8 cellular contexts compared by ENCODE assay signal in the genomic region with DNA sequence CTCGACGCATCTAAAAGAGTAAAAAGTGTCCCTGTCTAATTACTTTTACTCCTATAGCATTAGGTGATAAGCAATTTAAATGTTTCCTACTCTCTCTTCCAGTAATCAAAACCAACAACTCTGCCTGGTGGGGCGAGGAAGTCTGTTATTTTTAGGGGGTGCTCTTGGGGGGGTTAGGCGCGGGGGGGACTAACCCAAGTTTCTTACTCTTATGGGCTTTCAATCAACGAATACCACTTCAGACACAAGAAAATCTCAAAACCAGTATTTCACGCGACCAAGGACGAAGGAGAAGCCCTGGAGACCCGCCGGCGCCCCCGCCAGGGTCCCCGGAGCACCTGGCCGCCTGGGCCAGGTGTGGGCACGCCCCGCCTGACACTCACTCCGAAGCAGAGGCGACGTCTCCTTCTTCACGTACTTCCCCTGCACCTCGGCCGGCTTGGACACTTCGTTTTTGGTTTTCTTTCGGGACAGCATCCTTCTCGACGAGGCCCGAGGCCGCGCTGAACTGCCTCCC. TPM values are rescaled to one million over a fixed set of nuclear protein-coding genes. Genes with fewer than 3 reads are reported as not detected.
A peak's percentile ranks its signal among the peaks of the same experiment; 100 is the strongest.
DNase-seq lines count a peak whose midpoint lies in the region; ATAC-seq and TF ChIP-seq lines count a peak whose summit lies in the region.

No MANE protein-coding gene starts in this region.

- H3K27ac ChIP-seq in heart left ventricle (peak overlapping the region; percentile 89 to 98 (median 94)), body of pancreas (peak overlapping the region; percentile 89 to 99 (median 97)), liver (ENCODE audit: low read depth in 1 of 2, low read length in 2 of 2) (peak overlapping the region; percentile 78 to 89), thyroid gland (peak overlapping the region; percentile 96 to 97 (median 97))

- intact Hi-C loops in heart left ventricle (cut with DNase I) (no loop called here), Right ventricle myocardium inferior (cut with DNase I) (no loop called here), body of pancreas (cut with DNase I) (no loop called here), thyroid gland (cut with DNase I) (no loop called here)

- TF ChIP-seq POLR2A in heart left ventricle (IDR thresholded peaks at IDR 0.05) (no peak), body of pancreas (IDR thresholded peaks at IDR 0.05) (no peak), thyroid gland (IDR thresholded peaks at IDR 0.05) (no peak)

- no peak for TF ChIP-seq CTCF in heart left ventricle (IDR thresholded peaks at IDR 0.05)
- TF ChIP-seq CTCF in body of pancreas (IDR thresholded peaks at IDR 0.05) = no peak
- no peak for TF ChIP-seq CTCF in liver (IDR thresholded peaks at IDR 0.05; ENCODE audit: low read depth, low read length, missing input control)
- no peak for TF ChIP-seq CTCF in thyroid gland (IDR thresholded peaks at IDR 0.05)

- H3K9me3 ChIP-seq in heart left ventricle (no peaks in the 10 kb centered on the region), body of pancreas (no peaks in the 10 kb centered on the region), liver (ENCODE audit: control insufficient read depth in 4 of 4, low read length in 3 of 4) (no peaks in the 10 kb centered on the region), thyroid gland (no peaks in the 10 kb centered on the region)

- ATAC-seq in heart left ventricle = peak in 3 of 4 donors; percentile 11 to 41 (median 16)
- ATAC-seq in Right ventricle myocardium inferior = no peak
- peak; percentile 59 for ATAC-seq in HG02759 (IDR thresholded peaks at IDR 0.05; ENCODE audit: unreplicated experiment)
- ATAC-seq in body of pancreas = peak; percentile 62

- no peak for TF ChIP-seq RAD21 in liver (IDR thresholded peaks at IDR 0.05)

- peaks cover 0 to 44% (median 20%) of the 10 kb centered on the region in 12 donors for H3K4me1 ChIP-seq in heart left ventricle
- H3K4me1 ChIP-seq in body of pancreas = peaks cover 34% of the 10 kb centered on the region
- H3K4me1 ChIP-seq in liver (ENCODE audit: control insufficient read depth in 4 of 4, insufficient read depth in 4 of 4, low read length in 3 of 4) = peaks cover 0 to 10% (median 5%) of the 10 kb centered on the region in 4 donors
- H3K4me1 ChIP-seq in thyroid gland = peaks cover 13 to 23% of the 10 kb centered on the region in 2 donors

- H3K36me3 ChIP-seq in heart left ventricle = peaks cover 0 to 19% (median 12%) of the 10 kb centered on the region in 9 donors
- no peaks in the 10 kb centered on the region for H3K36me3 ChIP-seq in body of pancreas (replicated peaks in 1 of 2; ENCODE audit: insufficient read depth in 1 of 2, low read depth in 2 of 2)
- H3K36me3 ChIP-seq in liver (ENCODE audit: control insufficient read depth in 4 of 4, insufficient read depth in 3 of 4, low read depth in 1 of 4, low read length in 3 of 4) = peaks cover 0 to 3% (median 0%) of the 10 kb centered on the region in 4 donors
- peaks cover 0 to 3% of the 10 kb centered on the region in 2 donors for H3K36me3 ChIP-seq in thyroid gland

- WGBS in heart left ventricle, 4 donors = 0 to 1% (median 0%) methylated on average over 15 to 30 of the region's 30 CpGs
- WGBS in body of pancreas, 2 donors = 0 to 1% methylated on average over 22 to 30 of the region's 30 CpGs
- WGBS in liver = under 1% methylated on average over 30 of the region's 30 CpGs
- WGBS in thyroid gland, 2 donors = 1 to 2% methylated on average over 27 to 30 of the region's 30 CpGs

- DNase-seq in heart left ventricle = peak in 1 of 5 donors; percentile 37
- no peak for DNase-seq in Right ventricle myocardium inferior (ENCODE audit: missing footprints)
- peak; percentile 72 for DNase-seq in NCI-H748 (lab: John Stamatoyannopoulos, UW; ENCODE audit: unreplicated experiment)
- DNase-seq in body of pancreas = peak; percentile 57 to 68 (median 58)
- DNase-seq in thyroid gland = peak; percentile 63
- DNase-seq in inferior parietal cortex (ENCODE audit: extremely low spot score) = no peak

- H3K27me3 ChIP-seq in heart left ventricle (no peaks in the 10 kb centered on the region), body of pancreas (no peaks in the 10 kb centered on the region), liver (ENCODE audit: control insufficient read depth in 4 of 4, insufficient read depth in 4 of 4, low read length in 3 of 4) (no peaks in the 10 kb centered on the region), thyroid gland (no peaks in the 10 kb centered on the region)

- H3K9ac ChIP-seq in liver (ENCODE audit: low read depth in 1 of 2, low read length in 2 of 2) = peak overlapping the region; percentile 91

- peak overlapping the region; percentile 65 to 98 (median 92) for H3K4me3 ChIP-seq in heart left ventricle
- peak overlapping the region; percentile 21 to 57 for H3K4me3 ChIP-seq in body of pancreas
- H3K4me3 ChIP-seq in liver (ENCODE audit: low read depth in 1 of 3, low read length in 3 of 3) = peak overlapping the region; percentile 71 to 91 (median 90)
- peak overlapping the region; percentile 46 to 85 (median 85) for H3K4me3 ChIP-seq in thyroid gland (replicated peaks in 1 of 3)

TF ChIP-seq in liver, 16 proteins besides CTCF, POLR2A, EP300 and RAD21:
- no peak for TF ChIP-seq JUND (IDR thresholded peaks at IDR 0.05)
- TF ChIP-seq EGR1 (IDR thresholded peaks at IDR 0.05; ENCODE audit: low read depth in 2 of 2) = no peak
- no peak for TF ChIP-seq HNF4A (conservative IDR thresholded peaks at IDR 0.05)
- no peak for TF ChIP-seq FOXA2 (IDR thresholded peaks at IDR 0.05)
- TF ChIP-seq, protein P1, sequence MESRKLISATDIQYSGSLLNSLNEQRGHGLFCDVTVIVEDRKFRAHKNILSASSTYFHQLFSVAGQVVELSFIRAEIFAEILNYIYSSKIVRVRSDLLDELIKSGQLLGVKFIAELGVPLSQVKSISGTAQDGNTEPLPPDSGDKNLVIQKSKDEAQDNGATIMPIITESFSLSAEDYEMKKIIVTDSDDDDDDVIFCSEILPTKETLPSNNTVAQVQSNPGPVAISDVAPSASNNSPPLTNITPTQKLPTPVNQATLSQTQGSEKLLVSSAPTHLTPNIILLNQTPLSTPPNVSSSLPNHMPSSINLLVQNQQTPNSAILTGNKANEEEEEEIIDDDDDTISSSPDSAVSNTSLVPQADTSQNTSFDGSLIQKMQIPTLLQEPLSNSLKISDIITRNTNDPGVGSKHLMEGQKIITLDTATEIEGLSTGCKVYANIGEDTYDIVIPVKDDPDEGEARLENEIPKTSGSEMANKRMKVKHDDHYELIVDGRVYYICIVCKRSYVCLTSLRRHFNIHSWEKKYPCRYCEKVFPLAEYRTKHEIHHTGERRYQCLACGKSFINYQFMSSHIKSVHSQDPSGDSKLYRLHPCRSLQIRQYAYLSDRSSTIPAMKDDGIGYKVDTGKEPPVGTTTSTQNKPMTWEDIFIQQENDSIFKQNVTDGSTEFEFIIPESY (IDR thresholded peaks at IDR 0.05) = no peak
- TF ChIP-seq HNF4G (IDR thresholded peaks at IDR 0.05) = no peak
- TF ChIP-seq, protein P2, sequence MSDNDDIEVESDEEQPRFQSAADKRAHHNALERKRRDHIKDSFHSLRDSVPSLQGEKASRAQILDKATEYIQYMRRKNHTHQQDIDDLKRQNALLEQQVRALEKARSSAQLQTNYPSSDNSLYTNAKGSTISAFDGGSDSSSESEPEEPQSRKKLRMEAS (IDR thresholded peaks at IDR 0.05) = no peak
- no peak for TF ChIP-seq NR2F2 (IDR thresholded peaks at IDR 0.05)
- no peak for TF ChIP-seq FOXA1 (IDR thresholded peaks at IDR 0.05)
- TF ChIP-seq TAF1 (conservative IDR thresholded peaks at IDR 0.05) = no peak
- TF ChIP-seq GABPA (IDR thresholded peaks at IDR 0.05 in 1 of 2, conservative IDR thresholded peaks at IDR 0.05 in 1 of 2) = no peak

RNA-seq across cellular contexts. Expression of a gene that starts 0.6 kb away (rescaled TPM):
- total RNA-seq in heart left ventricle = 10 to 100 TPM; 22.0 to 35.3 (median 25.4) TPM
- polyA plus RNA-seq in heart left ventricle = 10 to 100 TPM; 15.2 to 19.0 TPM
- total RNA-seq in Right ventricle myocardium inferior = 26.7 TPM
- total RNA-seq in body of pancreas = 10 to 100 TPM; 55.0 to 94.9 TPM
- total RNA-seq in liver = 10 to 100 TPM in 1 of 2 donors, 1 to 10 TPM in 1; 9.5 to 14.0 TPM
- 1 to 10 TPM; 4.9 to 6.3 TPM for polyA plus RNA-seq in liver
- 10 to 100 TPM; 40.2 to 72.4 (median 48.6) TPM for total RNA-seq in thyroid gland

Comparison
In these comparisons a context has a peak if more than half of its experiments do, and no peak if none do; other contexts are left out.
1. DNase-seq: peak in NCI-H748 (single experiment), body of pancreas (4 of 4) and thyroid gland (2 of 2); none in Right ventricle myocardium inferior (single experiment) and inferior parietal cortex (single experiment).
2. H3K4me3 ChIP-seq: peak in every context shown above with its lines; median percentile 92 in heart left ventricle; 90 in liver; 85 in thyroid gland; 39 in body of pancreas.
3. Peak in every context shown above with its lines, with median percentiles within 50 percentile points of each other: H3K27ac ChIP-seq.